In the genomic region with DNA sequence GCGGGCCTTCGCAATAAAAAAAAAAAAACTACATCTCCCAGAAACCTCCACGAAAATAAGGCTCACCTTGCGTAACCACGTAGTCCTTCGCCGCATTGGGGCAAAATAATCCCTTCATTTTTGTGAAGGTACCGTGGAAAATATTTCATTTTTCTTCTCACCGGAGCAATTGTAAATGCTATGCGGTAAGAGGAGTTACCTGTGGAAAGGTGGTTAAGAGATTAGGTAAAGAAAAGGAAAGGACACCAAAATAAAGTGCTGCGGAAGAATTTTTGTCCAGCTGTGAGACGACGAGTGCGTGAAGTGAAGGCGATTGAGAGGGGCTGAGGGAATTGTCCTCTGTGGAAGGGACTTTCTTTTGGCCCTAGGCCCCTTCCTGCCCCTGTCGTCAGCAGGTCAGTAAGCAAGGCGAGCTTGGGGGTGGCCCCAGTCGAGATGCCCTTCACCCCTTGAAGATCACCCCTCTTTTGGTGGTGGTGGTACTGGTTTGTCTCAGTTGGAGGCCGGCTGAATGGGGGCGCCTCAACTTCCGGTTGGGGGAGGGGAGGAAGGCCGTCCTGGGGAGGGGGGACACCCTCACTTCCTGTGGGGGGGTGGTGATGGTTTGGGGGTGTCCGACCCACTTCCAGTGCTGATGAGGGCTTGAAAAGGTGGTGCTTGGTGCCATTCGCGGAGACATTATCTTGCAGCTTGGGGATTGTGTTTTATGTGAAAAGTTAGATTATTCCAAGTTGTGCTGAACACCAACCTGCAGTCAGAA, we compare ENCODE assay signal across 2 cellular contexts.
A peak's percentile ranks its signal among the peaks of the same experiment; 100 is the strongest.
TF ChIP-seq lines count a peak whose summit lies in the region.

A gene (plus strand): TSS at position 279 of the 760 bp plus-strand sequence. CDS start 37,520 bp downstream, outside the sequence.

TF ChIP-seq in HCT116, 20 proteins besides CTCF, POLR2A, EP300 and RAD21:
- TF ChIP-seq, protein P1, sequence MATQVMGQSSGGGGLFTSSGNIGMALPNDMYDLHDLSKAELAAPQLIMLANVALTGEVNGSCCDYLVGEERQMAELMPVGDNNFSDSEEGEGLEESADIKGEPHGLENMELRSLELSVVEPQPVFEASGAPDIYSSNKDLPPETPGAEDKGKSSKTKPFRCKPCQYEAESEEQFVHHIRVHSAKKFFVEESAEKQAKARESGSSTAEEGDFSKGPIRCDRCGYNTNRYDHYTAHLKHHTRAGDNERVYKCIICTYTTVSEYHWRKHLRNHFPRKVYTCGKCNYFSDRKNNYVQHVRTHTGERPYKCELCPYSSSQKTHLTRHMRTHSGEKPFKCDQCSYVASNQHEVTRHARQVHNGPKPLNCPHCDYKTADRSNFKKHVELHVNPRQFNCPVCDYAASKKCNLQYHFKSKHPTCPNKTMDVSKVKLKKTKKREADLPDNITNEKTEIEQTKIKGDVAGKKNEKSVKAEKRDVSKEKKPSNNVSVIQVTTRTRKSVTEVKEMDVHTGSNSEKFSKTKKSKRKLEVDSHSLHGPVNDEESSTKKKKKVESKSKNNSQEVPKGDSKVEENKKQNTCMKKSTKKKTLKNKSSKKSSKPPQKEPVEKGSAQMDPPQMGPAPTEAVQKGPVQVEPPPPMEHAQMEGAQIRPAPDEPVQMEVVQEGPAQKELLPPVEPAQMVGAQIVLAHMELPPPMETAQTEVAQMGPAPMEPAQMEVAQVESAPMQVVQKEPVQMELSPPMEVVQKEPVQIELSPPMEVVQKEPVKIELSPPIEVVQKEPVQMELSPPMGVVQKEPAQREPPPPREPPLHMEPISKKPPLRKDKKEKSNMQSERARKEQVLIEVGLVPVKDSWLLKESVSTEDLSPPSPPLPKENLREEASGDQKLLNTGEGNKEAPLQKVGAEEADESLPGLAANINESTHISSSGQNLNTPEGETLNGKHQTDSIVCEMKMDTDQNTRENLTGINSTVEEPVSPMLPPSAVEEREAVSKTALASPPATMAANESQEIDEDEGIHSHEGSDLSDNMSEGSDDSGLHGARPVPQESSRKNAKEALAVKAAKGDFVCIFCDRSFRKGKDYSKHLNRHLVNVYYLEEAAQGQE (IDR thresholded peaks at IDR 0.05; ENCODE audit: low read depth): no peak
- no peak for TF ChIP-seq YY1 (IDR thresholded peaks at IDR 0.05; ENCODE audit: extremely low read depth, insufficient replicate concordance, low read depth, low read length)
- no peak for TF ChIP-seq EZH2 (IDR thresholded peaks at IDR 0.05)
- no peak for TF ChIP-seq SRF (IDR thresholded peaks at IDR 0.05; ENCODE audit: low read depth)
- TF ChIP-seq ZFX (IDR thresholded peaks at IDR 0.05): peak; percentile 59
- TF ChIP-seq EZH2phosphoT487 (IDR thresholded peaks at IDR 0.05; ENCODE audit: borderline replicate concordance): no peak
- TF ChIP-seq, protein P2, sequence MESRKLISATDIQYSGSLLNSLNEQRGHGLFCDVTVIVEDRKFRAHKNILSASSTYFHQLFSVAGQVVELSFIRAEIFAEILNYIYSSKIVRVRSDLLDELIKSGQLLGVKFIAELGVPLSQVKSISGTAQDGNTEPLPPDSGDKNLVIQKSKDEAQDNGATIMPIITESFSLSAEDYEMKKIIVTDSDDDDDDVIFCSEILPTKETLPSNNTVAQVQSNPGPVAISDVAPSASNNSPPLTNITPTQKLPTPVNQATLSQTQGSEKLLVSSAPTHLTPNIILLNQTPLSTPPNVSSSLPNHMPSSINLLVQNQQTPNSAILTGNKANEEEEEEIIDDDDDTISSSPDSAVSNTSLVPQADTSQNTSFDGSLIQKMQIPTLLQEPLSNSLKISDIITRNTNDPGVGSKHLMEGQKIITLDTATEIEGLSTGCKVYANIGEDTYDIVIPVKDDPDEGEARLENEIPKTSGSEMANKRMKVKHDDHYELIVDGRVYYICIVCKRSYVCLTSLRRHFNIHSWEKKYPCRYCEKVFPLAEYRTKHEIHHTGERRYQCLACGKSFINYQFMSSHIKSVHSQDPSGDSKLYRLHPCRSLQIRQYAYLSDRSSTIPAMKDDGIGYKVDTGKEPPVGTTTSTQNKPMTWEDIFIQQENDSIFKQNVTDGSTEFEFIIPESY (IDR thresholded peaks at IDR 0.05; ENCODE audit: extremely low read depth, insufficient replicate concordance, low read length): no peak
- TF ChIP-seq, protein P3, sequence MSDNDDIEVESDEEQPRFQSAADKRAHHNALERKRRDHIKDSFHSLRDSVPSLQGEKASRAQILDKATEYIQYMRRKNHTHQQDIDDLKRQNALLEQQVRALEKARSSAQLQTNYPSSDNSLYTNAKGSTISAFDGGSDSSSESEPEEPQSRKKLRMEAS (IDR thresholded peaks at IDR 0.05): no peak; the same call in 1 of the 2 replicates
- TF ChIP-seq EGR1 (IDR thresholded peaks at IDR 0.05; ENCODE audit: low read depth): no peak
- peak; percentile 93 for TF ChIP-seq CEBPB (IDR thresholded peaks at IDR 0.05; ENCODE audit: low read depth)
- TF ChIP-seq ELF1 (IDR thresholded peaks at IDR 0.05; ENCODE audit: borderline replicate concordance, low read depth): no peak
- TF ChIP-seq SIN3A (IDR thresholded peaks at IDR 0.05; ENCODE audit: low read depth): no peak
- TF ChIP-seq SP1 (IDR thresholded peaks at IDR 0.05; ENCODE audit: low read depth): peak; percentile 31
- peak; percentile 83 for TF ChIP-seq POLR2AphosphoS5 (IDR thresholded peaks at IDR 0.05; ENCODE audit: low read depth, low read length)
- no peak for TF ChIP-seq ZNF274 (IDR thresholded peaks at IDR 0.05; ENCODE audit: low read depth, low read length)

TF ChIP-seq in SK-N-SH treated with all-trans-retinoic acid at 6 μM for 48 hours, 23 proteins besides CTCF, POLR2A, EP300 and RAD21 (continued from another document):
- TF ChIP-seq, protein P4, sequence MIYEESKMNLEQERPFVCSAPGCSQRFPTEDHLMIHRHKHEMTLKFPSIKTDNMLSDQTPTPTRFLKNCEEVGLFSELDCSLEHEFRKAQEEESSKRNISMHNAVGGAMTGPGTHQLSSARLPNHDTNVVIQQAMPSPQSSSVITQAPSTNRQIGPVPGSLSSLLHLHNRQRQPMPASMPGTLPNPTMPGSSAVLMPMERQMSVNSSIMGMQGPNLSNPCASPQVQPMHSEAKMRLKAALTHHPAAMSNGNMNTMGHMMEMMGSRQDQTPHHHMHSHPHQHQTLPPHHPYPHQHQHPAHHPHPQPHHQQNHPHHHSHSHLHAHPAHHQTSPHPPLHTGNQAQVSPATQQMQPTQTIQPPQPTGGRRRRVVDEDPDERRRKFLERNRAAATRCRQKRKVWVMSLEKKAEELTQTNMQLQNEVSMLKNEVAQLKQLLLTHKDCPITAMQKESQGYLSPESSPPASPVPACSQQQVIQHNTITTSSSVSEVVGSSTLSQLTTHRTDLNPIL (CRISPR knock-in tag; IDR thresholded peaks at IDR 0.05; ENCODE audit: low read depth): peak; percentile 30; the same call in 1 of the 2 replicates
- TF ChIP-seq, protein P5, sequence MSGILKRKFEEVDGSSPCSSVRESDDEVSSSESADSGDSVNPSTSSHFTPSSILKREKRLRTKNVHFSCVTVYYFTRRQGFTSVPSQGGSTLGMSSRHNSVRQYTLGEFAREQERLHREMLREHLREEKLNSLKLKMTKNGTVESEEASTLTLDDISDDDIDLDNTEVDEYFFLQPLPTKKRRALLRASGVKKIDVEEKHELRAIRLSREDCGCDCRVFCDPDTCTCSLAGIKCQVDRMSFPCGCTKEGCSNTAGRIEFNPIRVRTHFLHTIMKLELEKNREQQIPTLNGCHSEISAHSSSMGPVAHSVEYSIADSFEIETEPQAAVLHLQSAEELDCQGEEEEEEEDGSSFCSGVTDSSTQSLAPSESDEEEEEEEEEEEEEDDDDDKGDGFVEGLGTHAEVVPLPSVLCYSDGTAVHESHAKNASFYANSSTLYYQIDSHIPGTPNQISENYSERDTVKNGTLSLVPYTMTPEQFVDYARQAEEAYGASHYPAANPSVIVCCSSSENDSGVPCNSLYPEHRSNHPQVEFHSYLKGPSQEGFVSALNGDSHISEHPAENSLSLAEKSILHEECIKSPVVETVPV (CRISPR knock-in tag; IDR thresholded peaks at IDR 0.05): no peak
- TF ChIP-seq, protein P6, sequence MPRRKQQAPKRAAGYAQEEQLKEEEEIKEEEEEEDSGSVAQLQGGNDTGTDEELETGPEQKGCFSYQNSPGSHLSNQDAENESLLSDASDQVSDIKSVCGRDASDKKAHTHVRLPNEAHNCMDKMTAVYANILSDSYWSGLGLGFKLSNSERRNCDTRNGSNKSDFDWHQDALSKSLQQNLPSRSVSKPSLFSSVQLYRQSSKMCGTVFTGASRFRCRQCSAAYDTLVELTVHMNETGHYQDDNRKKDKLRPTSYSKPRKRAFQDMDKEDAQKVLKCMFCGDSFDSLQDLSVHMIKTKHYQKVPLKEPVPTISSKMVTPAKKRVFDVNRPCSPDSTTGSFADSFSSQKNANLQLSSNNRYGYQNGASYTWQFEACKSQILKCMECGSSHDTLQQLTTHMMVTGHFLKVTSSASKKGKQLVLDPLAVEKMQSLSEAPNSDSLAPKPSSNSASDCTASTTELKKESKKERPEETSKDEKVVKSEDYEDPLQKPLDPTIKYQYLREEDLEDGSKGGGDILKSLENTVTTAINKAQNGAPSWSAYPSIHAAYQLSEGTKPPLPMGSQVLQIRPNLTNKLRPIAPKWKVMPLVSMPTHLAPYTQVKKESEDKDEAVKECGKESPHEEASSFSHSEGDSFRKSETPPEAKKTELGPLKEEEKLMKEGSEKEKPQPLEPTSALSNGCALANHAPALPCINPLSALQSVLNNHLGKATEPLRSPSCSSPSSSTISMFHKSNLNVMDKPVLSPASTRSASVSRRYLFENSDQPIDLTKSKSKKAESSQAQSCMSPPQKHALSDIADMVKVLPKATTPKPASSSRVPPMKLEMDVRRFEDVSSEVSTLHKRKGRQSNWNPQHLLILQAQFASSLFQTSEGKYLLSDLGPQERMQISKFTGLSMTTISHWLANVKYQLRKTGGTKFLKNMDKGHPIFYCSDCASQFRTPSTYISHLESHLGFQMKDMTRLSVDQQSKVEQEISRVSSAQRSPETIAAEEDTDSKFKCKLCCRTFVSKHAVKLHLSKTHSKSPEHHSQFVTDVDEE (CRISPR knock-in tag; IDR thresholded peaks at IDR 0.05): no peak
- no peak for TF ChIP-seq ZNF565 (CRISPR knock-in tag; conservative IDR thresholded peaks at IDR 0.05; ENCODE audit: low read depth)
- TF ChIP-seq ZFP3 (CRISPR knock-in tag; IDR thresholded peaks at IDR 0.05): 0 out of 2 replicates have a peak, but pooled peaks have one; percentile 31
- TF ChIP-seq, protein P7, sequence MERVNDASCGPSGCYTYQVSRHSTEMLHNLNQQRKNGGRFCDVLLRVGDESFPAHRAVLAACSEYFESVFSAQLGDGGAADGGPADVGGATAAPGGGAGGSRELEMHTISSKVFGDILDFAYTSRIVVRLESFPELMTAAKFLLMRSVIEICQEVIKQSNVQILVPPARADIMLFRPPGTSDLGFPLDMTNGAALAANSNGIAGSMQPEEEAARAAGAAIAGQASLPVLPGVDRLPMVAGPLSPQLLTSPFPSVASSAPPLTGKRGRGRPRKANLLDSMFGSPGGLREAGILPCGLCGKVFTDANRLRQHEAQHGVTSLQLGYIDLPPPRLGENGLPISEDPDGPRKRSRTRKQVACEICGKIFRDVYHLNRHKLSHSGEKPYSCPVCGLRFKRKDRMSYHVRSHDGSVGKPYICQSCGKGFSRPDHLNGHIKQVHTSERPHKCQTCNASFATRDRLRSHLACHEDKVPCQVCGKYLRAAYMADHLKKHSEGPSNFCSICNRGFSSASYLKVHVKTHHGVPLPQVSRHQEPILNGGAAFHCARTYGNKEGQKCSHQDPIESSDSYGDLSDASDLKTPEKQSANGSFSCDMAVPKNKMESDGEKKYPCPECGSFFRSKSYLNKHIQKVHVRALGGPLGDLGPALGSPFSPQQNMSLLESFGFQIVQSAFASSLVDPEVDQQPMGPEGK (CRISPR knock-in tag; IDR thresholded peaks at IDR 0.05; ENCODE audit: borderline replicate concordance): peak; percentile 83; the same call in 1 of the 2 replicates
- peak; percentile 30; the same call in 1 of the 2 replicates for TF ChIP-seq TCF4 (CRISPR knock-in tag; IDR thresholded peaks at IDR 0.05; ENCODE audit: borderline replicate concordance)
- no peak for TF ChIP-seq TOX (CRISPR knock-in tag; IDR thresholded peaks at IDR 0.05; ENCODE audit: borderline replicate concordance)
- TF ChIP-seq ISL1 (CRISPR knock-in tag; IDR thresholded peaks at IDR 0.05): no peak
- TF ChIP-seq SNAI2 (CRISPR knock-in tag; IDR thresholded peaks at IDR 0.05): no peak
